1 cellular context compared by ENCODE assay signal in the genomic region with DNA sequence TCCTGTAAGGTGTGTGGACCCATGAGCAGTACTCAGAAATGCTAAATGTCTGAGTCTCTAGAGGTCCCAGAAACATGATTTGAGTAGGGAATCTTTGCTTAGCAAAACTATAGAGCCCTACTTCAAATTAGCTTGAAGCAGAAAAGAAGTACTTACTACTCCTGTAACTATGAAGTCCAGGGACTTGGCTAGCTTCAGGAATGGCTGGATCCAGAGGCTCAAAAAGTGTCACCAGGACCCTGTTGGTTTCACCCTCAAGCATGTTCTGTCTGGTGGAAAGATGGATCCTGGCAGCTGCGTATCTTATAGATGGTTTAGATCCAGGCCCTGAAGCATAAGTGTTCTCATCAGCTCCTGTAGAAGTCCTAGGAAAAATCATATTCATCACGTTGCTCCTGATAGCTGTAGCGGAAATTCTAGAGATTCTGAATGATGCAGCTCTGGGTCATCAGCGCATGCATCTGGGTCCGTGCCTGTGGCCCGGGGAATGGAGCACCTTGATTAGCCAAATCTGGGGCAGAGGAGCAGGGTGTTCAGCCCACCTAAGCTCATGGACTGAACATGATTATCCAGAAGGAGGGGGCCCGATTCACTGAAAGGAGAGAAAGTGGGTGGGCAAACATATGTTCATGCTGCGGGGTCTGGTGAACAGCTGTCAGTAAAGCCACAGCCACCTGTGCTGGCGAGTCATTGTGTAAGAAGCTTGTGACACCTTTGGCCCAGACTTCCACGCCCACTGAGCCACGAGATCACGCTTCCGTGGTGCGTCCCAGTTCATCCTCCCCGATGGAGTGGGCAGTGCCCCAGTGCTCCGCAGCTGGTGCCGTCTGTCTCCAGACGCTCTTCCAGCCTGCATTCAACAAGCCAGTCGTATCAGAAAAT.
TF ChIP-seq lines count a peak whose summit lies in the region.

No MANE protein-coding gene starts in this region.

TF ChIP-seq in GM12878, 131 proteins besides CTCF, POLR2A, EP300 and RAD21 (continued from another document):
- TF ChIP-seq, protein P1, sequence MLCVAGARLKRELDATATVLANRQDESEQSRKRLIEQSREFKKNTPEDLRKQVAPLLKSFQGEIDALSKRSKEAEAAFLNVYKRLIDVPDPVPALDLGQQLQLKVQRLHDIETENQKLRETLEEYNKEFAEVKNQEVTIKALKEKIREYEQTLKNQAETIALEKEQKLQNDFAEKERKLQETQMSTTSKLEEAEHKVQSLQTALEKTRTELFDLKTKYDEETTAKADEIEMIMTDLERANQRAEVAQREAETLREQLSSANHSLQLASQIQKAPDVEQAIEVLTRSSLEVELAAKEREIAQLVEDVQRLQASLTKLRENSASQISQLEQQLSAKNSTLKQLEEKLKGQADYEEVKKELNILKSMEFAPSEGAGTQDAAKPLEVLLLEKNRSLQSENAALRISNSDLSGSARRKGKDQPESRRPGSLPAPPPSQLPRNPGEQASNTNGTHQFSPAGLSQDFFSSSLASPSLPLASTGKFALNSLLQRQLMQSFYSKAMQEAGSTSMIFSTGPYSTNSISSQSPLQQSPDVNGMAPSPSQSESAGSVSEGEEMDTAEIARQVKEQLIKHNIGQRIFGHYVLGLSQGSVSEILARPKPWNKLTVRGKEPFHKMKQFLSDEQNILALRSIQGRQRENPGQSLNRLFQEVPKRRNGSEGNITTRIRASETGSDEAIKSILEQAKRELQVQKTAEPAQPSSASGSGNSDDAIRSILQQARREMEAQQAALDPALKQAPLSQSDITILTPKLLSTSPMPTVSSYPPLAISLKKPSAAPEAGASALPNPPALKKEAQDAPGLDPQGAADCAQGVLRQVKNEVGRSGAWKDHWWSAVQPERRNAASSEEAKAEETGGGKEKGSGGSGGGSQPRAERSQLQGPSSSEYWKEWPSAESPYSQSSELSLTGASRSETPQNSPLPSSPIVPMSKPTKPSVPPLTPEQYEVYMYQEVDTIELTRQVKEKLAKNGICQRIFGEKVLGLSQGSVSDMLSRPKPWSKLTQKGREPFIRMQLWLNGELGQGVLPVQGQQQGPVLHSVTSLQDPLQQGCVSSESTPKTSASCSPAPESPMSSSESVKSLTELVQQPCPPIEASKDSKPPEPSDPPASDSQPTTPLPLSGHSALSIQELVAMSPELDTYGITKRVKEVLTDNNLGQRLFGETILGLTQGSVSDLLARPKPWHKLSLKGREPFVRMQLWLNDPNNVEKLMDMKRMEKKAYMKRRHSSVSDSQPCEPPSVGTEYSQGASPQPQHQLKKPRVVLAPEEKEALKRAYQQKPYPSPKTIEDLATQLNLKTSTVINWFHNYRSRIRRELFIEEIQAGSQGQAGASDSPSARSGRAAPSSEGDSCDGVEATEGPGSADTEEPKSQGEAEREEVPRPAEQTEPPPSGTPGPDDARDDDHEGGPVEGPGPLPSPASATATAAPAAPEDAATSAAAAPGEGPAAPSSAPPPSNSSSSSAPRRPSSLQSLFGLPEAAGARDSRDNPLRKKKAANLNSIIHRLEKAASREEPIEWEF (IDR thresholded peaks at IDR 0.05; ENCODE audit: insufficient replicate concordance, low read depth, low read length), result no peak
- no peak for TF ChIP-seq MYB (IDR thresholded peaks at IDR 0.05; ENCODE audit: borderline replicate concordance, low read depth, low read length)
- TF ChIP-seq GATAD2B (conservative IDR thresholded peaks at IDR 0.05; ENCODE audit: low read depth), result 0 out of 2 replicates have a peak, but pooled peaks have one; percentile 30
- TF ChIP-seq MXI1 (IDR thresholded peaks at IDR 0.05; ENCODE audit: low read depth, low read length), result no peak
- TF ChIP-seq JUNB (IDR thresholded peaks at IDR 0.05), result peak; percentile 66
- TF ChIP-seq IRF4 (IDR thresholded peaks at IDR 0.05; ENCODE audit: low read depth, low read length), result peak; percentile 76
- TF ChIP-seq, protein P2, sequence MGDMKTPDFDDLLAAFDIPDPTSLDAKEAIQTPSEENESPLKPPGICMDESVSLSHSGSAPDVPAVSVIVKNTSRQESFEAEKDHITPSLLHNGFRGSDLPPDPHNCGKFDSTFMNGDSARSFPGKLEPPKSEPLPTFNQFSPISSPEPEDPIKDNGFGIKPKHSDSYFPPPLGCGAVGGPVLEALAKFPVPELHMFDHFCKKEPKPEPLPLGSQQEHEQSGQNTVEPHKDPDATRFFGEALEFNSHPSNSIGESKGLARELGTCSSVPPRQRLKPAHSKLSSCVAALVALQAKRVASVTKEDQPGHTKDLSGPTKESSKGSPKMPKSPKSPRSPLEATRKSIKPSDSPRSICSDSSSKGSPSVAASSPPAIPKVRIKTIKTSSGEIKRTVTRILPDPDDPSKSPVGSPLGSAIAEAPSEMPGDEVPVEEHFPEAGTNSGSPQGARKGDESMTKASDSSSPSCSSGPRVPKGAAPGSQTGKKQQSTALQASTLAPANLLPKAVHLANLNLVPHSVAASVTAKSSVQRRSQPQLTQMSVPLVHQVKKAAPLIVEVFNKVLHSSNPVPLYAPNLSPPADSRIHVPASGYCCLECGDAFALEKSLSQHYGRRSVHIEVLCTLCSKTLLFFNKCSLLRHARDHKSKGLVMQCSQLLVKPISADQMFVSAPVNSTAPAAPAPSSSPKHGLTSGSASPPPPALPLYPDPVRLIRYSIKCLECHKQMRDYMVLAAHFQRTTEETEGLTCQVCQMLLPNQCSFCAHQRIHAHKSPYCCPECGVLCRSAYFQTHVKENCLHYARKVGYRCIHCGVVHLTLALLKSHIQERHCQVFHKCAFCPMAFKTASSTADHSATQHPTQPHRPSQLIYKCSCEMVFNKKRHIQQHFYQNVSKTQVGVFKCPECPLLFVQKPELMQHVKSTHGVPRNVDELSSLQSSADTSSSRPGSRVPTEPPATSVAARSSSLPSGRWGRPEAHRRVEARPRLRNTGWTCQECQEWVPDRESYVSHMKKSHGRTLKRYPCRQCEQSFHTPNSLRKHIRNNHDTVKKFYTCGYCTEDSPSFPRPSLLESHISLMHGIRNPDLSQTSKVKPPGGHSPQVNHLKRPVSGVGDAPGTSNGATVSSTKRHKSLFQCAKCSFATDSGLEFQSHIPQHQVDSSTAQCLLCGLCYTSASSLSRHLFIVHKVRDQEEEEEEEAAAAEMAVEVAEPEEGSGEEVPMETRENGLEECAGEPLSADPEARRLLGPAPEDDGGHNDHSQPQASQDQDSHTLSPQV (IDR thresholded peaks at IDR 0.05), result no peak
- no peak for TF ChIP-seq ETV6 (conservative IDR thresholded peaks at IDR 0.05 in 1 of 2, IDR thresholded peaks at IDR 0.05 in 1 of 2; ENCODE audit: borderline replicate concordance in 1 of 2, low read depth in 1 of 2)
- no peak for TF ChIP-seq KDM1A (IDR thresholded peaks at IDR 0.05; ENCODE audit: borderline replicate concordance)
- TF ChIP-seq BRCA1 (IDR thresholded peaks at IDR 0.05; ENCODE audit: low read depth, low read length), result no peak
- peak; percentile 56 for TF ChIP-seq SP1 (IDR thresholded peaks at IDR 0.05; ENCODE audit: low read depth, low read length)
- TF ChIP-seq ESRRA (IDR thresholded peaks at IDR 0.05; ENCODE audit: low read length), result no peak
- TF ChIP-seq EED (IDR thresholded peaks at IDR 0.05; ENCODE audit: low read depth), result peak; percentile 87
- TF ChIP-seq, protein P3, sequence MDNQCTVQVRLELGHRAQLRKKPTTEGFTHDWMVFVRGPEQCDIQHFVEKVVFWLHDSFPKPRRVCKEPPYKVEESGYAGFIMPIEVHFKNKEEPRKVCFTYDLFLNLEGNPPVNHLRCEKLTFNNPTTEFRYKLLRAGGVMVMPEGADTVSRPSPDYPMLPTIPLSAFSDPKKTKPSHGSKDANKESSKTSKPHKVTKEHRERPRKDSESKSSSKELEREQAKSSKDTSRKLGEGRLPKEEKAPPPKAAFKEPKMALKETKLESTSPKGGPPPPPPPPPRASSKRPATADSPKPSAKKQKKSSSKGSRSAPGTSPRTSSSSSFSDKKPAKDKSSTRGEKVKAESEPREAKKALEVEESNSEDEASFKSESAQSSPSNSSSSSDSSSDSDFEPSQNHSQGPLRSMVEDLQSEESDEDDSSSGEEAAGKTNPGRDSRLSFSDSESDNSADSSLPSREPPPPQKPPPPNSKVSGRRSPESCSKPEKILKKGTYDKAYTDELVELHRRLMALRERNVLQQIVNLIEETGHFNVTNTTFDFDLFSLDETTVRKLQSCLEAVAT (IDR thresholded peaks at IDR 0.05), result peak; percentile 45; the same call in 1 of the 2 replicates
- no peak for TF ChIP-seq PAX8 (IDR thresholded peaks at IDR 0.05)
- no peak for TF ChIP-seq KLF5 (IDR thresholded peaks at IDR 0.05; ENCODE audit: partially characterized antibody)
- TF ChIP-seq YBX1 (IDR thresholded peaks at IDR 0.05), result no peak
- TF ChIP-seq PAX5 (IDR thresholded peaks at IDR 0.05; ENCODE audit: borderline replicate concordance, low read depth, low read length), result peak; percentile 79; the same call in 1 of the 2 replicates
- TF ChIP-seq, protein P4, sequence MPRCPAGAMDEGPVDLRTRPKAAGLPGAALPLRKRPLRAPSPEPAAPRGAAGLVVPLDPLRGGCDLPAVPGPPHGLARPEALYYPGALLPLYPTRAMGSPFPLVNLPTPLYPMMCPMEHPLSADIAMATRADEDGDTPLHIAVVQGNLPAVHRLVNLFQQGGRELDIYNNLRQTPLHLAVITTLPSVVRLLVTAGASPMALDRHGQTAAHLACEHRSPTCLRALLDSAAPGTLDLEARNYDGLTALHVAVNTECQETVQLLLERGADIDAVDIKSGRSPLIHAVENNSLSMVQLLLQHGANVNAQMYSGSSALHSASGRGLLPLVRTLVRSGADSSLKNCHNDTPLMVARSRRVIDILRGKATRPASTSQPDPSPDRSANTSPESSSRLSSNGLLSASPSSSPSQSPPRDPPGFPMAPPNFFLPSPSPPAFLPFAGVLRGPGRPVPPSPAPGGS (IDR thresholded peaks at IDR 0.05; ENCODE audit: borderline replicate concordance, insufficient read depth, low read depth, low read length, poor library complexity, severe bottlenecking), result peak; percentile 51
TF ChIP-seq in GM12878: peak in this region for 28.
